Comparison of ENCODE assay signal across 10 cellular contexts in genomic region chr2:10431797-10432196, GRCh38. TPM values are rescaled to one million over a fixed set of nuclear protein-coding genes. Genes with fewer than 3 reads are reported as not detected.
DNase-seq lines count a peak whose midpoint lies in the region; ATAC-seq and TF ChIP-seq lines count a peak whose summit lies in the region.
"Had no signal": no experiment of that assay in that cellular context is flagged by ENCODE, and none has a peak within 500 bp of the region (broad histone marks: within the 10 kb centered on the region; RNA-seq: fewer than 3 reads in every experiment).

No MANE protein-coding gene starts in this region.

- no peak for ATAC-seq in activated naive CD8-positive, alpha-beta T cell treated with anti-CD3 and anti-CD28 coated beads, Interleukin-2, amount 50 U/mL, for 24 hours
- no peak for ATAC-seq in upper lobe of left lung (ENCODE audit: low FRiP score in 2 of 2)

- TF ChIP-seq POLR2A in upper lobe of left lung (IDR thresholded peaks at IDR 0.05) = no peak

- no peak for TF ChIP-seq CTCF in mesothelial cell of epicardium (IDR thresholded peaks at IDR 0.05; ENCODE audit: unreplicated experiment)
- TF ChIP-seq CTCF in upper lobe of left lung (IDR thresholded peaks at IDR 0.05) = no peak

- peaks cover 15 to 23% (median 19%) of the 10 kb centered on the region in 4 donors for H3K4me1 ChIP-seq in upper lobe of left lung

- H3K36me3 Mint-ChIP-seq in activated naive CD4-positive, alpha-beta T cell treated with anti-CD3 and anti-CD28 coated beads, Interleukin-2, amount 50 U/mL, for 24 hours = peaks cover 5% of the 10 kb centered on the region
- H3K36me3 Mint-ChIP-seq in activated naive CD8-positive, alpha-beta T cell treated with anti-CD3 and anti-CD28 coated beads, Interleukin-2, amount 50 U/mL, for 24 hours (ENCODE audit: low read depth) = peaks cover 3% of the 10 kb centered on the region
- H3K36me3 Mint-ChIP-seq in mesothelial cell of epicardium = peaks cover 4% of the 10 kb centered on the region

- H3K9me3 ChIP-seq in upper lobe of left lung = no peaks in the 10 kb centered on the region
- H3K9me3 ChIP-seq: adrenal gland had no signal

- peak overlapping the region in 2 of 4 donors; percentile 36 to 42 for H3K27ac ChIP-seq in upper lobe of left lung
- H3K27ac ChIP-seq: adrenal gland had no signal

- peaks cover 5 to 16% (median 10%) of the 10 kb centered on the region in 4 donors for H3K36me3 ChIP-seq in upper lobe of left lung

- no peaks in the 10 kb centered on the region for H3K9me3 Mint-ChIP-seq in activated naive CD4-positive, alpha-beta T cell treated with anti-CD3 and anti-CD28 coated beads, Interleukin-2, amount 50 U/mL, for 24 hours
- H3K9me3 Mint-ChIP-seq in activated naive CD8-positive, alpha-beta T cell treated with anti-CD3 and anti-CD28 coated beads, Interleukin-2, amount 50 U/mL, for 24 hours = no peaks in the 10 kb centered on the region
- H3K9me3 Mint-ChIP-seq in mesothelial cell of epicardium = no peaks in the 10 kb centered on the region

- H3K27me3 ChIP-seq in upper lobe of left lung = no peaks in the 10 kb centered on the region
- H3K27me3 ChIP-seq: adrenal gland had no signal

- peak overlapping the region in 3 of 4 donors; percentile 41 to 52 (median 51) for H3K4me3 ChIP-seq in upper lobe of left lung

- 56 to 67% methylated on average over 4 to 16 of the region's 16 CpGs for WGBS in upper lobe of left lung, 2 donors

- peaks cover 4% of the 10 kb centered on the region for H3K4me1 Mint-ChIP-seq in activated naive CD4-positive, alpha-beta T cell treated with anti-CD3 and anti-CD28 coated beads, Interleukin-2, amount 50 U/mL, for 24 hours
- H3K4me1 Mint-ChIP-seq in activated naive CD8-positive, alpha-beta T cell treated with anti-CD3 and anti-CD28 coated beads, Interleukin-2, amount 50 U/mL, for 24 hours = peaks cover 13% of the 10 kb centered on the region
- H3K4me1 Mint-ChIP-seq in mesothelial cell of epicardium = peaks cover 12% of the 10 kb centered on the region

- H3K27ac Mint-ChIP-seq in activated naive CD4-positive, alpha-beta T cell treated with anti-CD3 and anti-CD28 coated beads, Interleukin-2, amount 50 U/mL, for 24 hours = peak overlapping the region; percentile 17
- no peak overlapping the region for H3K27ac Mint-ChIP-seq in activated naive CD8-positive, alpha-beta T cell treated with anti-CD3 and anti-CD28 coated beads, Interleukin-2, amount 50 U/mL, for 24 hours
- H3K27ac Mint-ChIP-seq in mesothelial cell of epicardium = no peak overlapping the region

- peaks cover 6% of the 10 kb centered on the region for H3K27me3 Mint-ChIP-seq in activated naive CD4-positive, alpha-beta T cell treated with anti-CD3 and anti-CD28 coated beads, Interleukin-2, amount 50 U/mL, for 24 hours
- H3K27me3 Mint-ChIP-seq in activated naive CD8-positive, alpha-beta T cell treated with anti-CD3 and anti-CD28 coated beads, Interleukin-2, amount 50 U/mL, for 24 hours = peaks cover 19% of the 10 kb centered on the region
- peaks cover 3% of the 10 kb centered on the region for H3K27me3 Mint-ChIP-seq in mesothelial cell of epicardium (ENCODE audit: low read depth)

- no peak for TF ChIP-seq EP300 in upper lobe of left lung (IDR thresholded peaks at IDR 0.05)

- no peak overlapping the region for H3K4me3 Mint-ChIP-seq in activated naive CD4-positive, alpha-beta T cell treated with anti-CD3 and anti-CD28 coated beads, Interleukin-2, amount 50 U/mL, for 24 hours
- peak overlapping the region; percentile 34 for H3K4me3 Mint-ChIP-seq in activated naive CD8-positive, alpha-beta T cell treated with anti-CD3 and anti-CD28 coated beads, Interleukin-2, amount 50 U/mL, for 24 hours
- peak overlapping the region; percentile 55 for H3K4me3 Mint-ChIP-seq in mesothelial cell of epicardium

- DNase-seq in activated naive CD4-positive, alpha-beta T cell treated with anti-CD3 and anti-CD28 coated beads, Interleukin-2, amount 50 U/mL, for 16 hours = no peak
- DNase-seq in activated naive CD8-positive, alpha-beta T cell treated with anti-CD3 and anti-CD28 coated beads, Interleukin-2, amount 50 U/mL, for 24 hours = no peak
- DNase-seq in mesothelial cell of epicardium (ENCODE audit: low spot score in 2 of 2, unreplicated experiment in 2 of 2) = no peak
- peak in 1 of 2 donors; percentile 63 for DNase-seq in upper lobe of left lung
- DNase-seq in cerebellar cortex (ENCODE audit: low spot score) = no peak
- DNase-seq in NCI-H510A (lab: John Stamatoyannopoulos, UW) = no peak
- no peak for DNase-seq in NCI-H1694 treated with DMSO at 0.1 percent for 48 hours (lab: John Stamatoyannopoulos, UW)
- DNase-seq: AML-193 had no signal

RNA-seq across cellular contexts. Expression of gene ODC1, which starts 16.3 kb away (rescaled TPM):
- 138 to 148 TPM (median 148 TPM) in 3 replicates for total RNA-seq in mesothelial cell of epicardium
- total RNA-seq in upper lobe of left lung = 100 to 1,000 TPM in 1 of 6 donors, 10 to 100 TPM in 4, 1 to 10 TPM in 1; 3.1 to 223 (median 46.0) TPM
